ENCODE assay signal across 1 cellular context in the genomic region with DNA sequence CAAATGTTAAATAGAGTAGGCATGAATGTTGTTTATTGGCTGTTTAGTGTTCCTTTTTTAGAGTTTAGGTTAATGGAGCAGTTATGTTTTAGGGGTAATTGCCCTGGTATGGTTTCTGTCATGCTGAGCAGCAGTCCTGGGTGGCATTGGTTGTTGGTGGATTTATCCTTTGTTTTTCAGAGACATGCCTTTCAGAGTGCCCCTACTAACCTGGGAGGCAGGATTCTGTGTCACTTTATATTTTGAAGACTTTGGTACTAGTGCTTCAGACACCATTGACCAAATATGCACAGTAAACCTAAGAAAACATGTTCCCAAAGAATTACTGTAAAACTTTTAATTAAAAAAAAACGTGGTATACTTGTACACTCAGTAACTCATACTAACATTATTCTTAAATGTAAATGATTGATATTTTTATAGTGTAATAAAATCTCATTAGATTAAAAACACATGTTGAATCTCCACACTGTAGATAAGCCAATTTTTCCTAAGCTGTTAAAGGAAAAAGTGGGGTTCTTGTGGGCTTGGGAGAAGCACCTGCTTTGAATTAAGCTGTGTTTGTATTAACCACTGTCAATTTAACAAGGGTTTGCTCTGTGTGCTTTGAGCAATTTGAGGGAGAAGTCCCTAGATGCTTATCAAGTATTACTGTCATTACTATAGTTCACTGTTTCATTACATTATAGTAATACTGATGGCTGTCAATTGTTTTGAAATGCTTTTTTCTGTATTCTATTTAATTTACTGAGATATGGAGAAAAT.
TF ChIP-seq lines count a peak whose summit lies in the region.

No MANE protein-coding gene starts in this region.

TF ChIP-seq in neural cell, 6 proteins besides CTCF, POLR2A, EP300 and RAD21 (continued from another document):
- no peak for TF ChIP-seq EZH2 (IDR thresholded peaks at IDR 0.05; ENCODE audit: borderline replicate concordance, insufficient read depth, low read length, poor library complexity, severe bottlenecking)
